ENCODE assay signal across 21 cellular contexts in the genomic region with DNA sequence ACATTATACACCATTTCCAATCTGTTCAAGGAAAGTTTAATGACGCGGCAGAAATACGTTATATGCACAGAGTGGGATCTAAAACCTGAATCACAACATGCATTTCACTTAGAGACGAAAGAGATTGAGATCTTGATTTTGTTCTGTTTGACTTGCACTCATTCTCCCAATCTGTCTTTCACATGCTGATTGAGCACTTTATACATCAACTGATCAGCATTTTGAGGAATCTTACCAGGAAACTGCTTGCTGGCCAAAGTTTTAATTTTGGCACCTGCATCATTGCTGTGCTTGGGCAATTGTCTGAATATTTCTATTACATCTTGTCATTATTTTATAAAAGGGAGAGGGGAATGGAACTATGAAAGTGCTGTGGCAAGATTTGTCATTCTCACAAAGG. TPM values are rescaled to one million over a fixed set of nuclear protein-coding genes. Genes with fewer than 3 reads are reported as not detected.
DNase-seq lines count a peak whose midpoint lies in the region; ATAC-seq, FAIRE-seq and TF ChIP-seq lines count a peak whose summit lies in the region.
"Had no signal": no experiment of that assay in that cellular context is flagged by ENCODE, and none has a peak within 500 bp of the region (broad histone marks: within the 10 kb centered on the region; RNA-seq: fewer than 3 reads in every experiment).

No MANE protein-coding gene starts in this region.

- H3K27me3 ChIP-seq in BLaER1 (no peaks in the 10 kb centered on the region), K562 (ENCODE audit: control insufficient read depth in 2 of 2, insufficient read depth in 2 of 2, low read length in 2 of 2) (peaks cover 0 to 9% of the 10 kb centered on the region in 2 experiments; a peak in 1 of 5 replicates), small intestine (ENCODE audit: control insufficient read depth in 2 of 2, insufficient read depth in 2 of 2, low read length in 2 of 2) (no peaks in the 10 kb centered on the region)

- ATAC-seq in A549 (no peak), K562 (no peak)
- ATAC-seq: GM12878, HCT116 had no signal

- no TSS peak for BruUV-seq in K562 (replicated peaks; lab: Mats Ljungman, UMichigan)

- TF ChIP-seq POLR2A in A549 (IDR thresholded peaks at IDR 0.05; ENCODE audit: low read length) (no peak), K562 (conservative IDR thresholded peaks at IDR 0.05) (no peak)

- no peaks in the 10 kb centered on the region for H3K9me1 ChIP-seq in K562 (ENCODE audit: control insufficient read depth, insufficient read depth, low read length)

- intact Hi-C loops in K562 (cut with micrococcal nuclease), result no loop called here

- H3K36me3 ChIP-seq in BLaER1, result no peaks in the 10 kb centered on the region
- H3K36me3 ChIP-seq in K562 (ENCODE audit: control insufficient read depth, insufficient read depth, low read length), result no peaks in the 10 kb centered on the region
- no peaks in the 10 kb centered on the region for H3K36me3 ChIP-seq in small intestine (ENCODE audit: control insufficient read depth in 2 of 2, insufficient read depth in 2 of 2, low read length in 2 of 2)
- H3K36me3 ChIP-seq: BLaER1 treated with 17β-estradiol and CSF1 and Interleukin-3, amounts not matched to agents 10 nM and 100 nM had no signal

- FAIRE-seq in A549 (lab: Jason Lieb, UNC), result no peak
- no peak for FAIRE-seq in K562 (lab: Jason Lieb, UNC)
- no peak for FAIRE-seq in small intestine (lab: Jason Lieb, UNC)
- FAIRE-seq: D721Med, GM12878, GM19239, H1 had no signal

- DNase-seq in A549 (ENCODE audit: low read depth in 1 of 2, low spot score in 1 of 2), result no peak
- no peak for DNase-seq in K562 (ENCODE audit: extremely low read depth in 1 of 4, low spot score in 3 of 4)
- DNase-seq in globus pallidus (ENCODE audit: low spot score), result no peak
- no peak for DNase-seq in activated gamma-delta T cell treated with Interleukin-2 at 50 U/mL for 16 hours
- no peak for DNase-seq in small intestine
- DNase-seq: CD4-positive, alpha-beta T cell; CD8-positive, alpha-beta memory T cell; DMS 273 treated with DMSO at 0.1 percent for 48 hours; DMS79; EL; GDM1; GM23248; H9 had no signal

- H3K4me1 ChIP-seq in A549 (no peaks in the 10 kb centered on the region), BLaER1 (peaks cover 16% of the 10 kb centered on the region), K562 (replicated peaks in 1 of 2; ENCODE audit: control insufficient read depth in 2 of 2, insufficient read depth in 2 of 2, low read length in 2 of 2) (no peaks in the 10 kb centered on the region), small intestine (ENCODE audit: control insufficient read depth in 2 of 2, insufficient read depth in 1 of 2, low read depth in 1 of 2, low read length in 1 of 2) (no peaks in the 10 kb centered on the region)

- POLR2A ChIA-PET in A549 (lab: Yijun Ruan, JAX), result no interaction called here
- POLR2A ChIA-PET in K562 (lab: Yijun Ruan, JAX), result no interaction called here

- 92% methylated on average over 4 of the region's 4 CpGs for WGBS in A549 (ENCODE audit: missing lambda C conversion rate)
- WGBS in K562 (ENCODE audit: insufficient coverage, low coverage, missing lambda C conversion rate), result 0% methylated on average over 4 of the region's 4 CpGs
- 86 to 91% (median 90%) methylated on average over 4 of the region's 4 CpGs for WGBS in small intestine, 3 donors

- CTCF ChIA-PET in A549 (lab: Yijun Ruan, JAX) (interaction anchor here (0.6 kb wide), 1 partner anchor 23 kb away, joined by 3 read pairs; no protein-coding TSS in a partner anchor), K562 (lab: Yijun Ruan, JAX; ENCODE audit: low intra/inter-chr PET ratio) (no interaction called here)

- in situ Hi-C loops in K562 (cut with MboI), result no loop called here

- H3K27ac ChIP-seq in A549 (no peak overlapping the region), BLaER1 (no peak overlapping the region), K562 (ENCODE audit: extremely low read depth, low read depth, low read length) (no peak overlapping the region), small intestine (ENCODE audit: low read depth in 1 of 2, low read length in 1 of 2) (no peak overlapping the region)
- H3K27ac ChIP-seq: BLaER1 treated with 17β-estradiol and CSF1 and Interleukin-3, amounts not matched to agents 10 nM and 100 nM; GM23248 had no signal

- TF ChIP-seq EP300 in A549 (IDR thresholded peaks at IDR 0.05), result no peak
- TF ChIP-seq EP300 in K562 (IDR thresholded peaks at IDR 0.05; ENCODE audit: low read length), result no peak

- H3K4me2 ChIP-seq in A549 (no peak overlapping the region), BLaER1 (peak overlapping the region; percentile 40), K562 (ENCODE audit: insufficient read depth, low read length) (no peak overlapping the region)

- H3K4me3 ChIP-seq in A549, result no peak overlapping the region
- H3K4me3 ChIP-seq in BLaER1, result no peak overlapping the region
- H3K4me3 ChIP-seq in K562, result no peak overlapping the region
- H3K4me3 ChIP-seq in small intestine (ENCODE audit: low read depth in 1 of 2, low read length in 2 of 2), result no peak overlapping the region
- H3K4me3 ChIP-seq: BLaER1 treated with 17β-estradiol and CSF1 and Interleukin-3, amounts not matched to agents 10 nM and 100 nM; GM12878; GM23248 had no signal

- no peak overlapping the region for H2AFZ ChIP-seq in K562 (ENCODE audit: low read depth, low read length)
- H2AFZ ChIP-seq: GM23248 had no signal

- no peak overlapping the region for H3K9ac ChIP-seq in BLaER1
- H3K9ac ChIP-seq in K562 (ENCODE audit: insufficient read depth in 1 of 2, low read depth in 2 of 2, low read length in 2 of 2), result no peak overlapping the region
- H3K9ac ChIP-seq: BLaER1 treated with 17β-estradiol and CSF1 and Interleukin-3, amounts not matched to agents 10 nM and 100 nM; GM23248 had no signal

- TF ChIP-seq CTCF in A549 (IDR thresholded peaks at IDR 0.05) (no peak), K562 (IDR thresholded peaks at IDR 0.05 in 2 of 3, conservative IDR thresholded peaks at IDR 0.05 in 1 of 3; ENCODE audit: insufficient read depth in 2 of 3, low read depth in 1 of 3, low read length in 3 of 3) (no peak)

- no peaks in the 10 kb centered on the region for H3K79me2 ChIP-seq in K562 (ENCODE audit: control insufficient read depth, insufficient read depth, low read length)

- TF ChIP-seq RAD21 in A549 (conservative IDR thresholded peaks at IDR 0.05 in 1 of 2, IDR thresholded peaks at IDR 0.05 in 1 of 2) (no peak), K562 (CRISPR knock-in tag; conservative IDR thresholded peaks at IDR 0.05 in 1 of 2, IDR thresholded peaks at IDR 0.05 in 1 of 2) (no peak)

- no peaks in the 10 kb centered on the region for H3K9me3 ChIP-seq in A549
- H3K9me3 ChIP-seq in BLaER1, result 0 out of 2 replicates have a peak, but pooled peaks cover 5% of the 10 kb centered on the region
- no peaks in the 10 kb centered on the region for H3K9me3 ChIP-seq in K562 (replicated peaks; ENCODE audit: control insufficient read depth, insufficient read depth, low read depth, low read length)
- H3K9me3 ChIP-seq in small intestine (ENCODE audit: control insufficient read depth, low read depth), result no peaks in the 10 kb centered on the region

- no peaks in the 10 kb centered on the region for H4K20me1 ChIP-seq in BLaER1
- H4K20me1 ChIP-seq in K562 (replicated peaks; ENCODE audit: control insufficient read depth, insufficient read depth, low read length), result no peaks in the 10 kb centered on the region
- H4K20me1 ChIP-seq: BLaER1 treated with 17β-estradiol and CSF1 and Interleukin-3, amounts not matched to agents 10 nM and 100 nM had no signal

TF ChIP-seq in A549, 52 proteins besides CTCF, POLR2A, EP300 and RAD21 (continues in another document):
- TF ChIP-seq NPAS2 (CRISPR knock-in tag; IDR thresholded peaks at IDR 0.05; ENCODE audit: borderline replicate concordance) (no peak), MAFK (IDR thresholded peaks at IDR 0.05; ENCODE audit: partially characterized antibody) (peak; percentile 52)

TF ChIP-seq in K562, 482 proteins besides CTCF, POLR2A, EP300 and RAD21:
- TF ChIP-seq BACH1 (tag; IDR thresholded peaks at IDR 0.05) (no peak), HDGF (IDR thresholded peaks at IDR 0.05) (no peak), ZNF311 (CRISPR knock-in tag; IDR thresholded peaks at IDR 0.05) (no peak), ZNF316 (IDR thresholded peaks at IDR 0.05) (peak; percentile 29; the same call in 1 of the 2 replicates)

RNA-seq across cellular contexts. Expression of gene ATP10A, which starts 47.7 kb away (rescaled TPM):
- 5.9 and 6.0 TPM in 2 replicates for polyA plus RNA-seq in A549 (2011; rRNA removed)
- 7.7 and 8.2 TPM in 2 replicates for polyA plus RNA-seq in A549 (2012; cell fraction: cytosol; rRNA removed)
- polyA plus RNA-seq in A549 (2012; cell fraction: nucleus; rRNA removed), result 16.7 and 21.2 TPM in 2 replicates
- 6.6 to 7.6 TPM (median 6.8 TPM) in 3 replicates for polyA plus RNA-seq in A549 (2017; fragmentation: RNase III; extraction: RNeasy Plus Mini Kit Qiagen cat#74134 plus additional on column Dnase treatment)
- 9.4 and 9.5 TPM in 2 replicates for polyA minus RNA-seq in A549 (2011; rRNA and poly(A)+ RNA removed)
- total RNA-seq in K562 (2011; cell fraction: chromatin; rRNA removed; ENCODE audit: low replicate concordance), result not detected in 2 replicates
- total RNA-seq in K562 (2011; cell fraction: nucleolus; rRNA removed), result not detected in 2 replicates
- not detected in 2 replicates for total RNA-seq in K562 (2011; cell fraction: nucleoplasm; rRNA removed)
- not detected in 2 replicates for total RNA-seq in K562 (2014; rRNA removed)
- total RNA-seq in K562 (2014; rRNA removed; fragmentation: Illumina TruSeq; extraction: Trizol), result not detected in 2 replicates
- total RNA-seq in K562 (2015; rRNA removed; fragmentation: Illumina TruSeq; extraction: Trizol), result not detected in 2 replicates
- total RNA-seq in K562 (2021), result 0.04 and 0.09 TPM in 2 replicates
- polyA plus RNA-seq in K562 (2011; rRNA removed), result not detected in 2 replicates
- polyA plus RNA-seq in K562 (2011; cell fraction: cytosol; rRNA removed), result not detected in 2 replicates
- not detected in 2 replicates for polyA plus RNA-seq in K562 (2011; cell fraction: nucleus; rRNA removed)
- 0.01 TPM in 1 of 2 replicates, not detected in the other for polyA plus RNA-seq in K562 (2012)
- polyA plus RNA-seq in K562 (2014; fragmentation: Illumina TruSeq; extraction: Trizol), result not detected in 2 replicates
- polyA plus RNA-seq in K562 (2014; fragmentation: Nextera tagmentation; extraction: Ambion mirVana), result not detected
- not detected in 2 replicates for polyA plus RNA-seq in K562 (2014; rRNA removed)
- polyA minus RNA-seq in K562 (2011; rRNA and poly(A)+ RNA removed), result not detected in 2 replicates
- not detected in 2 replicates for polyA minus RNA-seq in K562 (2011; cell fraction: cytosol; rRNA and poly(A)+ RNA removed)
- polyA minus RNA-seq in K562 (2011; cell fraction: nucleus; rRNA and poly(A)+ RNA removed), result not detected in 2 replicates
- polyA plus RNA-seq in small intestine, result 1 to 10 TPM in 1 of 3 donors, under 1 TPM in 1, not detected in 1; 0.27 to 2.8 TPM
- total RNA-seq: A172 had no signal

Comparison
In these comparisons a context has a peak if more than half of its experiments do, and no peak if none do; other contexts are left out.
1. Of the 35 proteins assayed by ChIP-seq in both K562 and A549: peak only in K562: none; only in A549: MAFK; in both: none; in neither: 34.